ENCODE assay signal across 9 cellular contexts in genomic region chr4:173494013-173494970, GRCh38. TPM values are rescaled to one million over a fixed set of nuclear protein-coding genes. Genes with fewer than 3 reads are reported as not detected.
A peak's percentile ranks its signal among the peaks of the same experiment; 100 is the strongest.
DNase-seq lines count a peak whose midpoint lies in the region; ATAC-seq and TF ChIP-seq lines count a peak whose summit lies in the region.
"Had no signal": no experiment of that assay in that cellular context is flagged by ENCODE, and none has a peak within 500 bp of the region (broad histone marks: within the 10 kb centered on the region; RNA-seq: fewer than 3 reads in every experiment).

No MANE protein-coding gene starts in this region.

- TF ChIP-seq RAD21 in SK-N-SH (IDR thresholded peaks at IDR 0.05; ENCODE audit: low read length) = peak; percentile 65

- H3K36me3 ChIP-seq in ES-I3 (ENCODE audit: insufficient read depth, low read length) (no peaks in the 10 kb centered on the region), HUES6 (ENCODE audit: control insufficient read depth, insufficient read depth, low read length) (no peaks in the 10 kb centered on the region), SK-N-SH (replicated peaks in 1 of 2; ENCODE audit: control insufficient read depth in 1 of 2, insufficient read depth in 2 of 2, low read length in 1 of 2) (no peaks in the 10 kb centered on the region), skeletal muscle satellite cell (ENCODE audit: insufficient read depth, low read length) (no peaks in the 10 kb centered on the region)
- H3K36me3 ChIP-seq: neutrophil had no signal

- H3K27me3 ChIP-seq in HUES6 (ENCODE audit: control insufficient read depth, insufficient read depth, low read length) (peaks cover 63% of the 10 kb centered on the region), SK-N-SH (ENCODE audit: insufficient read depth) (no peaks in the 10 kb centered on the region), skeletal muscle satellite cell (ENCODE audit: control insufficient read depth, insufficient read depth, low read length) (peaks cover 10% of the 10 kb centered on the region)

- H2AFZ ChIP-seq in SK-N-SH (ENCODE audit: low read depth) = no peak overlapping the region

- TF ChIP-seq CTCF in SK-N-SH (IDR thresholded peaks at IDR 0.05) = peak; percentile 56
- TF ChIP-seq CTCF in astrocyte of the cerebellum (IDR thresholded peaks at IDR 0.05; ENCODE audit: low read depth, low read length, missing control alignments) = peak; percentile 84

- H3K9me2 ChIP-seq in SK-N-SH = no peaks in the 10 kb centered on the region

- H3F3A ChIP-seq in SK-N-SH (replicated peaks; ENCODE audit: insufficient read depth) = peaks cover 27% of the 10 kb centered on the region

- CTCF ChIA-PET in SK-N-SH (lab: Yijun Ruan, JAX) = interaction anchor here (0.6 to 1.3 kb wide), 9 partner anchors 12 to 1115 kb away, joined by 3 to 7 read pairs (median 3); no protein-coding TSS in a partner anchor

- no peak overlapping the region for H3K4me2 ChIP-seq in SK-N-SH
- peak overlapping the region; percentile 89 for H3K4me2 ChIP-seq in skeletal muscle satellite cell (ENCODE audit: low read length)

- no peak overlapping the region for H3K27ac ChIP-seq in HUES6 (ENCODE audit: low read depth, low read length)
- no peak overlapping the region for H3K27ac ChIP-seq in SK-N-SH (ENCODE audit: low read depth in 2 of 2, low read length in 1 of 2)
- H3K27ac ChIP-seq: neutrophil had no signal

- 88% methylated on average over 40 of the region's 40 CpGs for WGBS in SK-N-SH (ENCODE audit: low lambda C conversion rate)

- ATAC-seq in GM21576 (IDR thresholded peaks at IDR 0.05; ENCODE audit: unreplicated experiment) = peak; percentile 95

- H3K79me2 ChIP-seq in SK-N-SH (ENCODE audit: insufficient read depth) = no peaks in the 10 kb centered on the region

- peaks cover 21% of the 10 kb centered on the region for H3K4me1 ChIP-seq in ES-I3 (ENCODE audit: insufficient read depth, low read length)
- H3K4me1 ChIP-seq in HUES6 (ENCODE audit: control insufficient read depth, insufficient read depth, low read length) = peaks cover 25% of the 10 kb centered on the region
- peaks cover 18 to 22% of the 10 kb centered on the region in 2 experiments; a peak in 3 of 4 replicates for H3K4me1 ChIP-seq in SK-N-SH (ENCODE audit: control insufficient read depth in 1 of 2, insufficient read depth in 2 of 2, low read depth in 1 of 2, low read length in 1 of 2)
- H3K4me1 ChIP-seq in skeletal muscle satellite cell (ENCODE audit: control insufficient read depth, insufficient read depth, low read length) = peaks cover 28% of the 10 kb centered on the region

- no peaks in the 10 kb centered on the region for H4K20me1 ChIP-seq in SK-N-SH (ENCODE audit: insufficient read depth)

- H3K4me3 ChIP-seq in HUES6 (ENCODE audit: low read depth, low read length) (peak overlapping the region; percentile 58), SK-N-SH (ENCODE audit: low read depth in 2 of 2, low read length in 1 of 2) (no peak overlapping the region; a peak in 1 of 4 replicates), astrocyte of the cerebellum (ENCODE audit: low read depth, low read length) (peak overlapping the region; percentile 13), skeletal muscle satellite cell (ENCODE audit: low read length) (peak overlapping the region; percentile 67)

- H3K9me3 ChIP-seq in ES-I3 (ENCODE audit: control insufficient read depth, insufficient read depth, low read length) = no peaks in the 10 kb centered on the region
- H3K9me3 ChIP-seq in HUES6 (ENCODE audit: control insufficient read depth, insufficient read depth, low read depth, low read length) = no peaks in the 10 kb centered on the region
- no peaks in the 10 kb centered on the region for H3K9me3 ChIP-seq in SK-N-SH
- no peaks in the 10 kb centered on the region for H3K9me3 ChIP-seq in skeletal muscle satellite cell (replicated peaks; ENCODE audit: low read length)
- H3K9me3 ChIP-seq: neutrophil had no signal

- no peak for TF ChIP-seq EP300 in SK-N-SH (IDR thresholded peaks at IDR 0.05; ENCODE audit: borderline replicate concordance in 1 of 2, low read depth in 1 of 2, low read length in 1 of 2)

- H3K9ac ChIP-seq in ES-I3 (ENCODE audit: low read depth, low read length) (peak overlapping the region; percentile 41; the same call in 1 of the 2 replicates), HUES6 (ENCODE audit: low read length) (no peak overlapping the region), SK-N-SH (no peak overlapping the region), skeletal muscle satellite cell (ENCODE audit: low read depth, low read length) (no peak overlapping the region)

- in situ Hi-C loops in astrocyte of the cerebellum (cut with HindIII; ENCODE audit: low sequenced_read_pairs) = no loop called here

- DNase-seq in SK-N-SH = no peak
- DNase-seq in astrocyte of the cerebellum (ENCODE audit: low read depth) = no peak
- DNase-seq in iPS DF 4.7 (ENCODE audit: extremely low read depth, low spot score) = peak; percentile 87
- DNase-seq in occipital lobe (lab: John Stamatoyannopoulos, UW) = no peak

- POLR2A ChIA-PET in SK-N-SH (lab: Yijun Ruan, JAX) = no interaction called here

TF ChIP-seq in SK-N-SH, 30 proteins besides CTCF, POLR2A, EP300 and RAD21:
- TF ChIP-seq ZBTB33 (IDR thresholded peaks at IDR 0.05; ENCODE audit: borderline replicate concordance, low read depth) (no peak), SMC3 (IDR thresholded peaks at IDR 0.05; ENCODE audit: low read depth, low read length) (peak; percentile 51)

RNA-seq across cellular contexts. Expression of gene HAND2, which starts 35.7 kb away (rescaled TPM):
- 94.2 and 106 TPM in 2 replicates for polyA plus RNA-seq in SK-N-SH (2012; rRNA removed)
- polyA plus RNA-seq in SK-N-SH (2012; cell fraction: cytosol; rRNA removed) = 129 and 139 TPM in 2 replicates
- 96.3 and 128 TPM in 2 replicates for polyA plus RNA-seq in SK-N-SH (2012; cell fraction: nucleus; rRNA removed)
- total RNA-seq in skeletal muscle satellite cell (2012; rRNA removed) = 7.9 and 12.9 TPM in 2 replicates
- total RNA-seq in occipital lobe = not detected

Comparison
In these comparisons a context has a peak if more than half of its experiments do, and no peak if none do; other contexts are left out.
1. H3K4me3 ChIP-seq: peak in HUES6 (single experiment), astrocyte of the cerebellum (single experiment) and skeletal muscle satellite cell (single experiment); none in SK-N-SH (0 of 2).